Comparison of ENCODE assay signal across 8 cellular contexts in the genomic region with DNA sequence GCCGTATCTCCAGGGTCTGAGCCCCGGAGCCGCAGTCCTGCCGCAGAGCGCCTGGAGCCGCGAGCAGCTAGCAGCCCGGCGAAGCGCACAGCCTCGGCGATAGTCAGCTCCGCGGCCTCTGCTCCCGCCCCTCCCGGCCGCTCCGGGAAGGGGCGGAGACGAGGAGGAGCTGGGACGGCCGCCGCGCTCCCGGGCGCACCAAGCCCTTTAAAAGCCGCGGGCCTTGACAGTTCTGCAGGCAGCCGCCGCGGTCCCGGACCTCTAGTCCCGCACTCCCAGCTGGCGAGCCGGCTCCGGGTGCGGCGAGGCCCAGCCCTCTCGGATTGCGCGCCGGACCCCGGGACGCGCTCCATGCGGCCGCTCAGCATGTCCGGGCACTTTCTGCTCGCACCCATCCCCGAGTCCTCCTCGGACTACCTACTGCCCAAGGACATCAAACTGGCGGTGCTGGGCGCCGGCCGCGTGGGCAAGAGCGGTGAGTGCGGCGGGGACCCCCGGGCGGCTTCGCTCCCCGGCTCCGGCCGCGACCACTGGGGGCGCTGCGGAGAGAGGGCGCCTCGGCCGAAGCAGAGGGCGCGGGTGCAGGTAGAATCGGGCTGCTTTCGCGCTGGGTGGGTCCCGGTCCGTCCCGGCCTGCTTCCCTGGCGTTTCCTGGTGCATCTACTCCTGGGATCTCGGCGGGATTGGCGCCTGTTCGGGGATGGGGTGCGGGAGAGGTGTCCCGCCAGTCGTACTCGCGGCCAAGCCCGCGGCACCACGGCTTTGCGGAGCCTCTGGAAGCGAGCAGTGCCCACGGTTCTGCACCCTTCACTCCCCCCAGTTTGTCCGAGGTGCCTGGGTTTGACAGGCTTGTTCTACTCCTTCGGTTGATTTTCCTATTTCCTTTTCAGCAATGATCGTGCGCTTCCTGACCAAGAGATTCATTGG. TPM values are rescaled to one million over a fixed set of nuclear protein-coding genes. Genes with fewer than 3 reads are reported as not detected.
A peak's percentile ranks its signal among the peaks of the same experiment; 100 is the strongest.
DNase-seq lines count a peak whose midpoint lies in the region; ATAC-seq, FAIRE-seq and TF ChIP-seq lines count a peak whose summit lies in the region.

A gene with protein sequence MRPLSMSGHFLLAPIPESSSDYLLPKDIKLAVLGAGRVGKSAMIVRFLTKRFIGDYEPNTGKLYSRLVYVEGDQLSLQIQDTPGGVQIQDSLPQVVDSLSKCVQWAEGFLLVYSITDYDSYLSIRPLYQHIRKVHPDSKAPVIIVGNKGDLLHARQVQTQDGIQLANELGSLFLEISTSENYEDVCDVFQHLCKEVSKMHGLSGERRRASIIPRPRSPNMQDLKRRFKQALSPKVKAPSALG (plus strand): TSS at position 237 of the 927 bp plus-strand sequence. CDS start 115 bp downstream, at position 352.

- H3K9me3 ChIP-seq in MG63 (no peaks in the 10 kb centered on the region), T-helper 17 cell (ENCODE audit: control insufficient read depth, low read length, poor library complexity, severe bottlenecking) (no peaks in the 10 kb centered on the region), ascending aorta (no peaks in the 10 kb centered on the region), right cardiac atrium (ENCODE audit: control insufficient read depth, low read length) (no peaks in the 10 kb centered on the region), uterus (no peaks in the 10 kb centered on the region)

- FAIRE-seq in H54 (lab: Jason Lieb, UNC) = no peak

- H3K27me3 Mint-ChIP-seq in T-helper 17 cell = peaks cover 38% of the 10 kb centered on the region

- peak; percentile 93 for ATAC-seq in T-helper 17 cell
- ATAC-seq in right cardiac atrium = peak; percentile 95 to 96

- peak; percentile 80 for DNase-seq in GM12865 (ENCODE audit: low read depth)
- DNase-seq in H54 (ENCODE audit: insufficient read length, low spot score) = peak; percentile 53
- peak; percentile 87 for DNase-seq in MG63
- DNase-seq in T-helper 17 cell = peak; percentile 60 to 75 (median 72)
- DNase-seq in ascending aorta (ENCODE audit: low spot score in 2 of 2) = peak; percentile 44 to 95
- DNase-seq in right cardiac atrium = peak; percentile 88 to 95 (median 95)
- peak; percentile 88 for DNase-seq in putamen (ENCODE audit: low spot score)
- DNase-seq in uterus = peak; percentile 86 to 87

- peak within 1 kb of the TSS; percentile 90 for H3K4me3 Mint-ChIP-seq in T-helper 17 cell

- H3K4me1 ChIP-seq in ascending aorta = peaks cover 4 to 30% of the 10 kb centered on the region in 2 donors
- H3K4me1 ChIP-seq in right cardiac atrium (ENCODE audit: control insufficient read depth, insufficient read depth, low read length) = no peaks in the 10 kb centered on the region
- peaks cover 0 to 8% of the 10 kb centered on the region in 2 donors for H3K4me1 ChIP-seq in uterus

- H3K36me3 ChIP-seq in MG63 = peaks cover 12% of the 10 kb centered on the region
- peaks cover 0 to 10% of the 10 kb centered on the region in 2 donors for H3K36me3 ChIP-seq in ascending aorta
- H3K36me3 ChIP-seq in uterus = no peaks in the 10 kb centered on the region

- intact Hi-C loops in ascending aorta (cut with DNase I) = loop anchor here (1.0 to 10.0 kb wide), 8 partner anchors 20 to 864 kb away; a partner anchor contains a TSS
- intact Hi-C loops in right cardiac atrium (cut with DNase I) = loop anchor here (10.0 kb wide), 2 partner anchors 84 to 286 kb away; no protein-coding TSS in a partner anchor
- intact Hi-C loops in uterus (cut with DNase I; ENCODE audit: low total_unique reads) = no loop called here

- 1% methylated on average over 98 of the region's 99 CpGs for WGBS in right cardiac atrium

- H3K4me1 Mint-ChIP-seq in T-helper 17 cell = peaks cover 15% of the 10 kb centered on the region

- peak within 1 kb of the TSS; percentile 67 for H3K4me3 ChIP-seq in GM12865 (ENCODE audit: low read depth, low read length)
- peak within 1 kb of the TSS; percentile 62 for H3K4me3 ChIP-seq in MG63
- peak within 1 kb of the TSS; percentile 67 to 84 for H3K4me3 ChIP-seq in ascending aorta
- H3K4me3 ChIP-seq in right cardiac atrium (ENCODE audit: low read length) = peak within 1 kb of the TSS; percentile 78
- H3K4me3 ChIP-seq in uterus = peak within 1 kb of the TSS; percentile 68 to 73

- H3K27ac ChIP-seq in ascending aorta (peak within 1 kb of the TSS; percentile 91 to 93), right cardiac atrium (ENCODE audit: low read length) (peak within 1 kb of the TSS; percentile 86), uterus (peak within 1 kb of the TSS; percentile 90 to 95)

- TF ChIP-seq CTCF in GM12865 (IDR thresholded peaks at IDR 0.05; ENCODE audit: insufficient read depth, low read depth, low read length, missing control alignments) = peak; percentile 83
- peak; percentile 91 to 98 (median 94) for TF ChIP-seq CTCF in ascending aorta (IDR thresholded peaks at IDR 0.05)
- TF ChIP-seq CTCF in uterus (IDR thresholded peaks at IDR 0.05) = peak; percentile 77 to 96 (median 84)

- H3K36me3 Mint-ChIP-seq in T-helper 17 cell (ENCODE audit: low read depth) = peaks cover 2% of the 10 kb centered on the region

- TF ChIP-seq POLR2A in H54 (IDR thresholded peaks at IDR 0.05; ENCODE audit: low read depth, low read length) = peak; percentile 74
- TF ChIP-seq POLR2A in uterus (IDR thresholded peaks at IDR 0.05) = peak; percentile 81 to 91

- H3K27me3 ChIP-seq in MG63 (no peaks in the 10 kb centered on the region), ascending aorta (no peaks in the 10 kb centered on the region), right cardiac atrium (ENCODE audit: control insufficient read depth, insufficient read depth) (no peaks in the 10 kb centered on the region), uterus (no peaks in the 10 kb centered on the region)

- peak within 1 kb of the TSS; percentile 82 for H3K27ac Mint-ChIP-seq in T-helper 17 cell

RNA-seq across cellular contexts. Expression of the gene that starts here (rescaled TPM):
- 19.9 and 25.8 TPM in 2 replicates for total RNA-seq in MG63 (2014; rRNA removed; shearing (Covaris generic); ENCODE audit: low replicate concordance)
- total RNA-seq in T-helper 17 cell (1 to 10 TPM in 1 of 2 donors, under 1 TPM in 1; 0.55 to 3.1 TPM), ascending aorta (50.4 TPM), right cardiac atrium (10 to 100 TPM; 10.5 to 35.8 (median 19.0) TPM), uterus (10 to 100 TPM; 18.9 to 36.1 (median 28.6) TPM)
- 15.2 TPM for polyA plus RNA-seq in right cardiac atrium

Comparison
In these comparisons a context has a peak if more than half of its experiments do, and no peak if none do; other contexts are left out.
1. Peak in every context shown above with its lines: DNase-seq, ATAC-seq, H3K4me3 ChIP-seq and H3K27ac ChIP-seq.